21 cellular contexts compared by ENCODE assay signal in the genomic region with DNA sequence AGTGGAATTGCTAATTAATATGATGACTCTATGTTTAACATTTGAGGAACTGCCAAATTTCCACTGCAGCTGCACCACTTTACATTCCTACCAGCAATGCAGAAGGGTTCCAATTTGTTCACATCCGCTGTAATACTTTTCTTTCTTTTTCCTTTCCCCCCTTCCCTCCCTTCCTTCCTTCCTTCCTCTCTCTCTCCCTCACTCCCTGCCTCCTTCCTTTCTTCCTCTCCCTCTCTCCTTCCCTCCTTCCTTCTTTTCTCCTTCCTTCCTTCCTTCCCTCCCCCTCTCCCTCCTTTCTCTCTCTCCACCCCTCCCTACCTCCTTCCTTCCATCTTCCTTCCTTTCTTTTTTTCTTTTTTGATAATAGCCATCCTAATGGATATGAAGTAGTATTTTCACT. TPM values are rescaled to one million over a fixed set of nuclear protein-coding genes. Genes with fewer than 3 reads are reported as not detected.
A peak's percentile ranks its signal among the peaks of the same experiment; 100 is the strongest.
DNase-seq lines count a peak whose midpoint lies in the region; ATAC-seq, FAIRE-seq and TF ChIP-seq lines count a peak whose summit lies in the region.
"Had no signal": no experiment of that assay in that cellular context is flagged by ENCODE, and none has a peak within 500 bp of the region (broad histone marks: within the 10 kb centered on the region; RNA-seq: fewer than 3 reads in every experiment).

No MANE protein-coding gene starts in this region.

- CTCF ChIA-PET in HepG2 (lab: Yijun Ruan, JAX; ENCODE audit: low intra/inter-chr PET ratio, low total read pairs): no interaction called here

- ATAC-seq in HepG2 (no peak), right lobe of liver (no peak)

- in situ Hi-C loops in HepG2 (cut with HindIII; ENCODE audit: extremely low pct_ligation_motif_present, low pct_unique_long_range_greater_than_20kb): no loop called here

- TF ChIP-seq POLR2A in HepG2 (IDR thresholded peaks at IDR 0.05; ENCODE audit: insufficient read depth in 1 of 2, low read depth in 2 of 2, low read length in 2 of 2) (no peak), right lobe of liver (IDR thresholded peaks at IDR 0.05) (no peak), esophagus muscularis mucosa (IDR thresholded peaks at IDR 0.05; ENCODE audit: low read depth) (no peak)

- POLR2A ChIA-PET in HepG2 (lab: Yijun Ruan, JAX): no interaction called here

- H3K9me2 ChIP-seq in Karpas-422 (replicated peaks; ENCODE audit: insufficient read depth, low read length): no peaks in the 10 kb centered on the region

- no peak overlapping the region for H3K27ac ChIP-seq in HepG2 (ENCODE audit: extremely low read length, insufficient read depth, low read length)
- no peak overlapping the region for H3K27ac ChIP-seq in right lobe of liver
- no peak overlapping the region for H3K27ac ChIP-seq in Karpas-422 (ENCODE audit: low read length)
- no peak overlapping the region for H3K27ac ChIP-seq in esophagus muscularis mucosa (replicated peaks in 1 of 4)
- H3K27ac ChIP-seq: BLaER1 had no signal

- H4K20me1 ChIP-seq in HepG2 (ENCODE audit: insufficient read depth, low read length) (no peaks in the 10 kb centered on the region), Karpas-422 (ENCODE audit: insufficient read depth, low read depth, low read length) (no peaks in the 10 kb centered on the region)
- H4K20me1 ChIP-seq: BLaER1 had no signal

- TF ChIP-seq EP300 in HepG2 (IDR thresholded peaks at IDR 0.05; ENCODE audit: low read depth in 2 of 2, low read length in 2 of 2): no peak
- no peak for TF ChIP-seq EP300 in HepG2 (CRISPR knock-in tag; IDR thresholded peaks at IDR 0.05; ENCODE audit: borderline replicate concordance)
- TF ChIP-seq EP300 in esophagus muscularis mucosa (IDR thresholded peaks at IDR 0.05): no peak

- no peak for TF ChIP-seq RAD21 in HepG2 (CRISPR knock-in tag; IDR thresholded peaks at IDR 0.05)

- no peaks in the 10 kb centered on the region for H3K4me1 ChIP-seq in HepG2 (ENCODE audit: insufficient read depth, low read length)
- H3K4me1 ChIP-seq in right lobe of liver: no peaks in the 10 kb centered on the region
- peaks cover 33% of the 10 kb centered on the region for H3K4me1 ChIP-seq in Karpas-422 (ENCODE audit: low read length)
- H3K4me1 ChIP-seq in esophagus muscularis mucosa: peaks cover 9 to 22% (median 21%) of the 10 kb centered on the region in 4 donors
- H3K4me1 ChIP-seq: BE2C had no signal

- H3K9me3 ChIP-seq in HepG2 (ENCODE audit: low read length): no peaks in the 10 kb centered on the region
- no peaks in the 10 kb centered on the region for H3K9me3 ChIP-seq in right lobe of liver
- no peaks in the 10 kb centered on the region for H3K9me3 ChIP-seq in Karpas-422 (ENCODE audit: low read length)
- no peaks in the 10 kb centered on the region for H3K9me3 ChIP-seq in esophagus muscularis mucosa
- H3K9me3 ChIP-seq: BE2C, BLaER1 had no signal

- 62% methylated on average over 1 of the region's 1 CpG for WGBS in HepG2 (ENCODE audit: low lambda C conversion rate)
- WGBS in right lobe of liver (ENCODE audit: insufficient coverage, low coverage, low lambda C conversion rate, missing lambda C conversion rate): 86% methylated on average over 1 of the region's 1 CpG
- 92% methylated on average over 1 of the region's 1 CpG for WGBS in esophagus muscularis mucosa

- DNase-seq in HepG2 (ENCODE audit: low spot score) (no peak), right lobe of liver (no peak), Karpas-422 (no peak), esophagus muscularis mucosa (ENCODE audit: extremely low spot score) (peak; percentile 37), GM19238 (ENCODE audit: insufficient read length, low spot score) (no peak)
- DNase-seq in stimulated activated CD4-positive, alpha-beta T cell treated with anti-CD3 and anti-CD28 coated beads, Interleukin-1b, Interleukin-23, amount 100 ng/mL, for 48 hours: no peak
- DNase-seq: 8988T; ACHN; BE2C; C1 segment of cervical spinal cord; CD4-positive, alpha-beta memory T cell; CD4-positive, CD25-positive, alpha-beta regulatory T cell; CD8-positive, alpha-beta memory T cell; COR-L47; DMS 273 treated with DMSO at 0.1 percent for 48 hours; DMS79 treated with DMSO at 0.1 percent for 48 hours; GF-D8 had no signal

- H3K9ac ChIP-seq in HepG2 (ENCODE audit: insufficient read depth, low read depth, low read length) (no peak overlapping the region), Karpas-422 (ENCODE audit: low read length) (no peak overlapping the region)
- H3K9ac ChIP-seq: BLaER1 had no signal

- FAIRE-seq in HepG2 (lab: Jason Lieb, UNC): no peak
- FAIRE-seq: A204.1, G401.6, GM12891 had no signal

- TF ChIP-seq CTCF in HepG2 (CRISPR knock-in tag; IDR thresholded peaks at IDR 0.05): no peak
- no peak for TF ChIP-seq CTCF in right lobe of liver (IDR thresholded peaks at IDR 0.05)
- TF ChIP-seq CTCF in esophagus muscularis mucosa (IDR thresholded peaks at IDR 0.05): no peak

- no peak overlapping the region for H3K4me2 ChIP-seq in HepG2 (ENCODE audit: low read depth, low read length)
- H3K4me2 ChIP-seq in Karpas-422 (ENCODE audit: low read depth, low read length, poor library complexity, severe bottlenecking): peak overlapping the region; percentile 10
- H3K4me2 ChIP-seq: BLaER1 had no signal

- H2AFZ ChIP-seq in HepG2 (ENCODE audit: low read length) (no peak overlapping the region), Karpas-422 (ENCODE audit: low read length) (no peak overlapping the region)

- H3K27me3 ChIP-seq in HepG2 (ENCODE audit: control insufficient read depth in 1 of 2, insufficient read depth in 2 of 2, low read length in 2 of 2) (peaks cover 2 to 7% of the 10 kb centered on the region in 2 experiments; a peak in 2 of 5 replicates), right lobe of liver (no peaks in the 10 kb centered on the region), Karpas-422 (ENCODE audit: low read length) (no peaks in the 10 kb centered on the region), esophagus muscularis mucosa (no peaks in the 10 kb centered on the region)
- H3K27me3 ChIP-seq: BLaER1 had no signal

- no peak overlapping the region for H3K4me3 ChIP-seq in HepG2 (replicated peaks in 1 of 3; ENCODE audit: insufficient read depth in 1 of 3, low read depth in 2 of 3, low read length in 3 of 3)
- no peak overlapping the region for H3K4me3 ChIP-seq in right lobe of liver
- H3K4me3 ChIP-seq in Karpas-422 (ENCODE audit: low read length): no peak overlapping the region
- no peak overlapping the region for H3K4me3 ChIP-seq in esophagus muscularis mucosa
- H3K4me3 ChIP-seq: BLaER1 had no signal

- H3K79me2 ChIP-seq in HepG2 (ENCODE audit: insufficient read depth, low read length): no peaks in the 10 kb centered on the region
- H3K79me2 ChIP-seq in Karpas-422 (ENCODE audit: low read length): peaks cover 23% of the 10 kb centered on the region

- intact Hi-C loops in HepG2 (cut with micrococcal nuclease; ENCODE audit: unreplicated experiment) (no loop called here), right lobe of liver (cut with DNase I) (no loop called here), esophagus muscularis mucosa (cut with DNase I) (no loop called here)

- H3K36me3 ChIP-seq in HepG2 (replicated peaks in 1 of 2; ENCODE audit: control insufficient read depth in 1 of 2, insufficient read depth in 2 of 2, low read length in 2 of 2): no peaks in the 10 kb centered on the region
- H3K36me3 ChIP-seq in right lobe of liver: no peaks in the 10 kb centered on the region
- H3K36me3 ChIP-seq in Karpas-422 (ENCODE audit: insufficient read depth, low read length): no peaks in the 10 kb centered on the region
- H3K36me3 ChIP-seq in esophagus muscularis mucosa: no peaks in the 10 kb centered on the region
- H3K36me3 ChIP-seq: BE2C, BLaER1 had no signal

- no TSS peak for BruUV-seq in HepG2 (replicated peaks; lab: Mats Ljungman, UMichigan)

RNA-seq across cellular contexts. Expression of a gene that starts 3.2 kb away (rescaled TPM):
- total RNA-seq in HepG2 (2016; rRNA removed; fragmentation: Illumina TruSeq; extraction: Trizol) (1.4 and 2.4 TPM in 2 replicates), right lobe of liver (1 to 10 TPM; 4.6 to 8.9 (median 7.8) TPM), esophagus muscularis mucosa (10 to 100 TPM; 55.6 to 71.3 (median 63.4) TPM)
- 0.44 and 0.61 TPM in 2 replicates for total RNA-seq in HepG2 (2016; cell fraction: cytosol; rRNA removed; fragmentation: Illumina TruSeq; extraction: Trizol; ENCODE audit: low read depth)
- total RNA-seq in HepG2 (2016; cell fraction: insoluble cytoplasmic fraction; rRNA removed; fragmentation: Illumina TruSeq; extraction: Trizol): 2.2 and 2.4 TPM in 2 replicates
- 0.48 and 0.77 TPM in 2 replicates for total RNA-seq in HepG2 (2016; cell fraction: membrane; rRNA removed; fragmentation: Illumina TruSeq; extraction: Trizol)
- 2.4 and 2.6 TPM in 2 replicates for total RNA-seq in HepG2 (2016; cell fraction: nucleus; rRNA removed; fragmentation: Illumina TruSeq; extraction: Trizol)
- 1.9 and 4.3 TPM in 2 replicates for polyA plus RNA-seq in HepG2 (2011; rRNA removed)
- 1.2 and 2.3 TPM in 2 replicates for polyA plus RNA-seq in HepG2 (2011; cell fraction: cytosol; rRNA removed)
- polyA plus RNA-seq in HepG2 (2011; cell fraction: nucleus; rRNA removed): 6.0 and 7.7 TPM in 2 replicates
- 3.0 and 3.6 TPM in 2 replicates for polyA plus RNA-seq in HepG2 (2012)
- 0.18 and 0.24 TPM in 2 replicates for polyA plus RNA-seq in HepG2 (2016; cell fraction: cytosol; fragmentation: Illumina TruSeq; extraction: Trizol; ENCODE audit: low read depth)
- 0.81 and 1.2 TPM in 2 replicates for polyA plus RNA-seq in HepG2 (2016; cell fraction: insoluble cytoplasmic fraction; fragmentation: Illumina TruSeq; extraction: Trizol; ENCODE audit: low read depth)
- 0.40 and 0.65 TPM in 2 replicates for polyA plus RNA-seq in HepG2 (2016; cell fraction: membrane; fragmentation: Illumina TruSeq; extraction: Trizol; ENCODE audit: low read depth)
- polyA plus RNA-seq in HepG2 (2016; cell fraction: nucleus; fragmentation: Illumina TruSeq; extraction: Trizol; ENCODE audit: insufficient read depth, low read depth): 1.8 and 2.6 TPM in 2 replicates
- 5.0 and 177 TPM in 2 replicates for polyA minus RNA-seq in HepG2 (2011; rRNA and poly(A)+ RNA removed; ENCODE audit: low replicate concordance)
- 2.4 and 4.5 TPM in 2 replicates for polyA minus RNA-seq in HepG2 (2011; cell fraction: cytosol; rRNA and poly(A)+ RNA removed)
- polyA minus RNA-seq in HepG2 (2011; cell fraction: nucleus; rRNA and poly(A)+ RNA removed): 2.8 and 3.9 TPM in 2 replicates
- total RNA-seq in Karpas-422 (2014; rRNA removed; shearing (Covaris generic); ENCODE audit: low replicate concordance): 71.4 and 96.7 TPM in 2 replicates

RNA-seq across cellular contexts. Expression of a gene that starts 10.1 kb away (rescaled TPM):
- 20.2 and 25.3 TPM in 2 replicates for total RNA-seq in HepG2 (2016; rRNA removed; fragmentation: Illumina TruSeq; extraction: Trizol)
- 13.5 and 17.7 TPM in 2 replicates for total RNA-seq in HepG2 (2016; cell fraction: cytosol; rRNA removed; fragmentation: Illumina TruSeq; extraction: Trizol; ENCODE audit: low read depth)
- 18.9 and 26.5 TPM in 2 replicates for total RNA-seq in HepG2 (2016; cell fraction: insoluble cytoplasmic fraction; rRNA removed; fragmentation: Illumina TruSeq; extraction: Trizol)
- 20.1 and 21.6 TPM in 2 replicates for total RNA-seq in HepG2 (2016; cell fraction: membrane; rRNA removed; fragmentation: Illumina TruSeq; extraction: Trizol)
- 17.7 and 21.1 TPM in 2 replicates for total RNA-seq in HepG2 (2016; cell fraction: nucleus; rRNA removed; fragmentation: Illumina TruSeq; extraction: Trizol)
- 9.6 and 14.0 TPM in 2 replicates for polyA plus RNA-seq in HepG2 (2011; rRNA removed)
- 4.4 and 6.7 TPM in 2 replicates for polyA plus RNA-seq in HepG2 (2011; cell fraction: cytosol; rRNA removed)
- 4.4 and 4.5 TPM in 2 replicates for polyA plus RNA-seq in HepG2 (2011; cell fraction: nucleus; rRNA removed)
- polyA plus RNA-seq in HepG2 (2012): 4.5 and 6.5 TPM in 2 replicates
- 1.7 and 1.8 TPM in 2 replicates for polyA plus RNA-seq in HepG2 (2016; cell fraction: cytosol; fragmentation: Illumina TruSeq; extraction: Trizol; ENCODE audit: low read depth)
- 20.0 and 22.8 TPM in 2 replicates for polyA plus RNA-seq in HepG2 (2016; cell fraction: insoluble cytoplasmic fraction; fragmentation: Illumina TruSeq; extraction: Trizol; ENCODE audit: low read depth)
- 7.5 and 7.8 TPM in 2 replicates for polyA plus RNA-seq in HepG2 (2016; cell fraction: membrane; fragmentation: Illumina TruSeq; extraction: Trizol; ENCODE audit: low read depth)
- polyA plus RNA-seq in HepG2 (2016; cell fraction: nucleus; fragmentation: Illumina TruSeq; extraction: Trizol; ENCODE audit: insufficient read depth, low read depth): 15.1 and 16.2 TPM in 2 replicates
- polyA minus RNA-seq in HepG2 (2011; rRNA and poly(A)+ RNA removed; ENCODE audit: low replicate concordance): 8.9 and 48.8 TPM in 2 replicates
- 10.4 and 11.8 TPM in 2 replicates for polyA minus RNA-seq in HepG2 (2011; cell fraction: cytosol; rRNA and poly(A)+ RNA removed)
- polyA minus RNA-seq in HepG2 (2011; cell fraction: nucleus; rRNA and poly(A)+ RNA removed): 31.7 and 39.7 TPM in 2 replicates
- total RNA-seq in right lobe of liver: 1 to 10 TPM; 3.6 to 6.5 (median 5.1) TPM
- 20.1 and 44.5 TPM in 2 replicates for total RNA-seq in Karpas-422 (2014; rRNA removed; shearing (Covaris generic); ENCODE audit: low replicate concordance)
- total RNA-seq in esophagus muscularis mucosa: 10 to 100 TPM; 12.9 to 19.2 (median 14.3) TPM

RNA-seq across cellular contexts. Expression of a gene that starts 41.4 kb away (rescaled TPM):
- 15.5 and 17.5 TPM in 2 replicates for total RNA-seq in HepG2 (2016; rRNA removed; fragmentation: Illumina TruSeq; extraction: Trizol)
- 3.7 and 4.4 TPM in 2 replicates for total RNA-seq in HepG2 (2016; cell fraction: cytosol; rRNA removed; fragmentation: Illumina TruSeq; extraction: Trizol; ENCODE audit: low read depth)
- total RNA-seq in HepG2 (2016; cell fraction: insoluble cytoplasmic fraction; rRNA removed; fragmentation: Illumina TruSeq; extraction: Trizol): 14.4 and 19.5 TPM in 2 replicates
- total RNA-seq in HepG2 (2016; cell fraction: membrane; rRNA removed; fragmentation: Illumina TruSeq; extraction: Trizol): 12.2 and 12.3 TPM in 2 replicates
- total RNA-seq in HepG2 (2016; cell fraction: nucleus; rRNA removed; fragmentation: Illumina TruSeq; extraction: Trizol): 8.2 and 9.7 TPM in 2 replicates
- 14.0 and 14.9 TPM in 2 replicates for polyA plus RNA-seq in HepG2 (2011; rRNA removed)
- polyA plus RNA-seq in HepG2 (2011; cell fraction: cytosol; rRNA removed): 11.7 and 13.2 TPM in 2 replicates
- 10.4 and 13.2 TPM in 2 replicates for polyA plus RNA-seq in HepG2 (2011; cell fraction: nucleus; rRNA removed)
- polyA plus RNA-seq in HepG2 (2012): 11.7 and 15.8 TPM in 2 replicates
- polyA plus RNA-seq in HepG2 (2016; cell fraction: cytosol; fragmentation: Illumina TruSeq; extraction: Trizol; ENCODE audit: low read depth): 2.4 and 2.6 TPM in 2 replicates
- 17.1 and 20.4 TPM in 2 replicates for polyA plus RNA-seq in HepG2 (2016; cell fraction: insoluble cytoplasmic fraction; fragmentation: Illumina TruSeq; extraction: Trizol; ENCODE audit: low read depth)
- polyA plus RNA-seq in HepG2 (2016; cell fraction: membrane; fragmentation: Illumina TruSeq; extraction: Trizol; ENCODE audit: low read depth): 5.8 and 6.7 TPM in 2 replicates
- polyA plus RNA-seq in HepG2 (2016; cell fraction: nucleus; fragmentation: Illumina TruSeq; extraction: Trizol; ENCODE audit: insufficient read depth, low read depth): 17.2 and 17.5 TPM in 2 replicates
- polyA minus RNA-seq in HepG2 (2011; rRNA and poly(A)+ RNA removed; ENCODE audit: low replicate concordance): 16.9 and 50.8 TPM in 2 replicates
- 13.0 and 14.5 TPM in 2 replicates for polyA minus RNA-seq in HepG2 (2011; cell fraction: cytosol; rRNA and poly(A)+ RNA removed)
- polyA minus RNA-seq in HepG2 (2011; cell fraction: nucleus; rRNA and poly(A)+ RNA removed): 17.1 and 25.0 TPM in 2 replicates
- total RNA-seq in right lobe of liver: 10 to 100 TPM; 17.7 to 29.3 (median 21.6) TPM
- 22.2 and 42.7 TPM in 2 replicates for total RNA-seq in Karpas-422 (2014; rRNA removed; shearing (Covaris generic); ENCODE audit: low replicate concordance)
- 10 to 100 TPM; 32.1 to 40.9 (median 36.2) TPM for total RNA-seq in esophagus muscularis mucosa
